1 cellular context compared by ENCODE assay signal in genomic region chr3:172530566-172530965, GRCh38.
TF ChIP-seq lines count a peak whose summit lies in the region.

No MANE protein-coding gene starts in this region.

TF ChIP-seq in K562, 482 proteins besides CTCF, POLR2A, EP300 and RAD21 (continued from another document and continues in another):
- TF ChIP-seq PATZ1 (CRISPR knock-in tag; IDR thresholded peaks at IDR 0.05; ENCODE audit: borderline replicate concordance) (no peak), PHTF2 (CRISPR knock-in tag; IDR thresholded peaks at IDR 0.05) (no peak), NFE2L1 (tag; IDR thresholded peaks at IDR 0.05; ENCODE audit: borderline replicate concordance, low read depth) (no peak), CBX3 (IDR thresholded peaks at IDR 0.05; ENCODE audit: borderline replicate concordance in 1 of 2, low read length in 2 of 2) (no peak), E4F1 (CRISPR knock-in tag; IDR thresholded peaks at IDR 0.05; ENCODE audit: borderline replicate concordance) (no peak), FOSL1 (tag; conservative IDR thresholded peaks at IDR 0.05) (peak; percentile 39; the same call in 1 of the 2 replicates), HBP1 (CRISPR knock-in tag; IDR thresholded peaks at IDR 0.05) (no peak), GATA2 (CRISPR knock-in tag; IDR thresholded peaks at IDR 0.05) (peak; percentile 75), IRF2 (CRISPR knock-in tag; IDR thresholded peaks at IDR 0.05) (no peak), ARID2 (IDR thresholded peaks at IDR 0.05) (no peak), LEF1 (IDR thresholded peaks at IDR 0.05) (peak; percentile 54; the same call in 1 of the 2 replicates), ILK (tag; IDR thresholded peaks at IDR 0.05; ENCODE audit: borderline replicate concordance, low read depth) (no peak), BCOR (IDR thresholded peaks at IDR 0.05) (no peak), MYNN (IDR thresholded peaks at IDR 0.05) (peak; percentile 88; the same call in 1 of the 2 replicates), MYNN (CRISPR knock-in tag; IDR thresholded peaks at IDR 0.05) (no peak), REST (CRISPR knock-in tag; IDR thresholded peaks at IDR 0.05; ENCODE audit: low read depth) (no peak), MECOM (CRISPR knock-in tag; IDR thresholded peaks at IDR 0.05) (0 out of 2 replicates have a peak, but pooled peaks have one; percentile 40), ARID1B (IDR thresholded peaks at IDR 0.05) (peak; percentile 91), ZNF830 (CRISPR knock-in tag; IDR thresholded peaks at IDR 0.05) (no peak), ZHX1 (conservative IDR thresholded peaks at IDR 0.05; ENCODE audit: low read length) (no peak), ARID3A (IDR thresholded peaks at IDR 0.05; ENCODE audit: borderline replicate concordance, low read depth, low read length) (0 out of 2 replicates have a peak, but pooled peaks have one; percentile 41), ZBTB1 (CRISPR knock-in tag; IDR thresholded peaks at IDR 0.05; ENCODE audit: borderline replicate concordance, low read depth) (no peak), RBFOX2 (IDR thresholded peaks at IDR 0.05; ENCODE audit: low read depth, low read length) (no peak), HINFP (tag; conservative IDR thresholded peaks at IDR 0.05; ENCODE audit: low read depth) (no peak), ID3 (CRISPR knock-in tag; IDR thresholded peaks at IDR 0.05) (no peak), ID3 (tag; IDR thresholded peaks at IDR 0.05) (peak; percentile 95), DNMT1 (IDR thresholded peaks at IDR 0.05) (no peak), CLOCK (CRISPR knock-in tag; IDR thresholded peaks at IDR 0.05; ENCODE audit: borderline replicate concordance) (no peak), ZBTB43 (CRISPR knock-in tag; IDR thresholded peaks at IDR 0.05) (no peak), ZSCAN29 (IDR thresholded peaks at IDR 0.05) (no peak), ZNF740 (CRISPR knock-in tag; IDR thresholded peaks at IDR 0.05) (no peak), ZNF740 (tag; IDR thresholded peaks at IDR 0.05) (no peak), FOXK2 (conservative IDR thresholded peaks at IDR 0.05 in 1 of 2, IDR thresholded peaks at IDR 0.05 in 1 of 2; ENCODE audit: low read depth in 2 of 2) (no peak), PHB (CRISPR knock-in tag; IDR thresholded peaks at IDR 0.05) (no peak), USF2 (CRISPR knock-in tag; IDR thresholded peaks at IDR 0.05) (no peak)
